In the genomic region with DNA sequence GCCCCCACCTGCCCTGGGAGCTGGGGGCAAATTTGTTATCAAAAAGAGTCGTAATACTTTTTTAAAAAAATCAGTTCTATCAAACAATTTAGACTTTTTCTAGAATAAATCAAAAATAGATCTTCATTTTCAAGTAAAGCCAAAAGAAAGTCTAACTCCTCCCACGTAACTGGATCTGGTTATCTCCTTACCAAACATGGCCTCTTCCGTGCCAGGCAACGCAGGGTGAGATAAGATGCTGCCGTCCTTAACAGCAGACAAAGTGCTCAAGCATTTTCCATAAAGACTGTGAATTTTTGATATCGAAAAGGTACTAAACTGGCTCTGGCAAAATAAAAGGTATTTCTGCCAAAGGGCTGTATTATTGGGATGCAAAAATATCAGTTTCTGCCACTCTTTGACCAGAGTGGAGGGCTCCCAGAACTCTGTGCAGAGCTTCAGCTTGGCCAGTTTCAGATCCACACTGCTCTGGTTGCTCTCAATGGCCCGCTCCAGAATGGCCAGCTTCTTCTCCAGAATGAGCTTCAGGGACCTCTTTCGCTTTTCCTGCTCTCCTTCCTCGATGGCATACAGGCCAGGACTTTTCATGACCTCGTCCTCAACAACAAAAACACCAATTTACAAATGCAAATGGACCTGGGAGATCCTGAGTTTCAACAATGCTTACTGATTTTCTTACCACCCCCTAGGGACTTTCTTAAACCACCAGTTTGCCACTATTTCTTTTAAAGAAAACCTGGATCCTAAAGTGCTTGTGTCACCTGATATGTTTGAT, we compare ENCODE assay signal across 18 cellular contexts. TPM values are rescaled to one million over a fixed set of nuclear protein-coding genes. Genes with fewer than 3 reads are reported as not detected.
DNase-seq lines count a peak whose midpoint lies in the region; ATAC-seq, FAIRE-seq and TF ChIP-seq lines count a peak whose summit lies in the region.
"Had no signal": no experiment of that assay in that cellular context is flagged by ENCODE, and none has a peak within 500 bp of the region (broad histone marks: within the 10 kb centered on the region; RNA-seq: fewer than 3 reads in every experiment).

No MANE protein-coding gene starts in this region.

- ATAC-seq in activated CD8-positive, alpha-beta T cell treated with anti-CD3 and anti-CD28 coated beads for 36 hours, result no peak
- ATAC-seq in activated CD8-positive, alpha-beta T cell treated with anti-CD3 and anti-CD28 coated beads, Interleukin-2, amount 10 ng/mL, durations not matched to agents 7 days and 5 days, result no peak
- ATAC-seq in K562 (peak; percentile 55; the same call in 1 of the 3 replicates), thoracic aorta (ENCODE audit: insufficient number of reproducible peaks, low FRiP score, low read depth) (no peak), GM21786 (IDR thresholded peaks at IDR 0.05; ENCODE audit: unreplicated experiment) (no peak)

- no peak for TF ChIP-seq EP300 in K562 (IDR thresholded peaks at IDR 0.05; ENCODE audit: low read length)

- WGBS in K562 (ENCODE audit: insufficient coverage, low coverage, missing lambda C conversion rate), result 43% methylated on average over 10 of the region's 10 CpGs

- H3K4me2 ChIP-seq in K562 (ENCODE audit: insufficient read depth, low read length), result no peak overlapping the region

- H3K27me3 ChIP-seq in K562 (ENCODE audit: control insufficient read depth in 2 of 2, insufficient read depth in 2 of 2, low read length in 2 of 2) (no peaks in the 10 kb centered on the region), iPS-18a (ENCODE audit: control insufficient read depth, insufficient read depth, low read length) (no peaks in the 10 kb centered on the region), thoracic aorta (replicated peaks; ENCODE audit: insufficient read depth) (no peaks in the 10 kb centered on the region)
- H3K27me3 ChIP-seq: foreskin keratinocyte had no signal

- intact Hi-C loops in activated CD8-positive, alpha-beta T cell treated with anti-CD3 and anti-CD28 coated beads for 36 hours (cut with micrococcal nuclease), result no loop called here
- intact Hi-C loops in K562 (cut with micrococcal nuclease), result loop anchor here (5.0 kb wide), 3 partner anchors 95 to 395 kb away; partner anchors contain the start of gene CALM1

- BruUV-seq in K562 (replicated peaks; lab: Mats Ljungman, UMichigan), result no TSS peak

- H2AFZ ChIP-seq in K562 (ENCODE audit: low read depth, low read length), result no peak overlapping the region

- peak overlapping the region; percentile 12 for H3K27ac Mint-ChIP-seq in activated CD8-positive, alpha-beta T cell treated with anti-CD3 and anti-CD28 coated beads for 36 hours
- H3K27ac Mint-ChIP-seq in activated CD8-positive, alpha-beta T cell treated with anti-CD3 and anti-CD28 coated beads, Interleukin-2, amount 10 ng/mL, durations not matched to agents 7 days and 5 days, result no peak overlapping the region
- H3K27ac Mint-ChIP-seq: progenitor cell of endocrine pancreas; T-helper 2 cell treated with Interferon-gamma antibody and Interleukin-4, amounts not matched to agents 5 μg/mL and 100 μg/mL, for 36 hours had no signal

- TF ChIP-seq RAD21 in K562 (CRISPR knock-in tag; conservative IDR thresholded peaks at IDR 0.05 in 1 of 2, IDR thresholded peaks at IDR 0.05 in 1 of 2), result no peak

- POLR2A ChIA-PET in activated CD8-positive, alpha-beta T cell treated with anti-CD3 and anti-CD28 coated beads for 36 hours (lab: Charles Lee), result interaction anchor here (1.5 kb wide), 1 partner anchor 16 kb away, joined by 3 read pairs; no protein-coding TSS in a partner anchor
- POLR2A ChIA-PET in activated CD8-positive, alpha-beta T cell treated with anti-CD3 and anti-CD28 coated beads, Interleukin-2, amount 10 ng/mL, durations not matched to agents 7 days and 5 days (lab: Charles Lee), result no interaction called here
- POLR2A ChIA-PET in K562 (lab: Yijun Ruan, JAX), result no interaction called here

- no peaks in the 10 kb centered on the region for H4K20me1 ChIP-seq in K562 (replicated peaks; ENCODE audit: control insufficient read depth, insufficient read depth, low read length)

- no peak overlapping the region for H3K27ac ChIP-seq in K562 (ENCODE audit: extremely low read depth, low read depth, low read length)
- H3K27ac ChIP-seq in iPS-18a (ENCODE audit: low read length), result no peak overlapping the region
- H3K27ac ChIP-seq in thoracic aorta, result peak overlapping the region; percentile 18 to 55
- H3K27ac ChIP-seq: foreskin keratinocyte had no signal

- TF ChIP-seq POLR2A in K562 (conservative IDR thresholded peaks at IDR 0.05), result no peak

- no peak overlapping the region for H3K4me3 Mint-ChIP-seq in activated CD8-positive, alpha-beta T cell treated with anti-CD3 and anti-CD28 coated beads for 36 hours
- H3K4me3 Mint-ChIP-seq in activated CD8-positive, alpha-beta T cell treated with anti-CD3 and anti-CD28 coated beads, Interleukin-2, amount 10 ng/mL, durations not matched to agents 7 days and 5 days, result no peak overlapping the region
- H3K4me3 Mint-ChIP-seq: T-helper 2 cell treated with Interferon-gamma antibody and Interleukin-4, amounts not matched to agents 5 μg/mL and 100 μg/mL, for 36 hours had no signal

- no peak for FAIRE-seq in K562 (lab: Jason Lieb, UNC)
- FAIRE-seq: A204.1, keratinocyte had no signal

- H3K9me1 ChIP-seq in K562 (ENCODE audit: control insufficient read depth, insufficient read depth, low read length), result no peaks in the 10 kb centered on the region

- no peak overlapping the region for H3K4me3 ChIP-seq in K562
- peak overlapping the region; percentile 17 for H3K4me3 ChIP-seq in iPS-18a (ENCODE audit: low read length)
- H3K4me3 ChIP-seq in thoracic aorta, result no peak overlapping the region

- in situ Hi-C loops in K562 (cut with MboI), result no loop called here

- DNase-seq in activated CD8-positive, alpha-beta T cell treated with anti-CD3 and anti-CD28 coated beads for 36 hours, result no peak
- DNase-seq in activated CD8-positive, alpha-beta T cell treated with anti-CD3 and anti-CD28 coated beads, Interleukin-2, amount 10 ng/mL, durations not matched to agents 7 days and 5 days, result no peak
- DNase-seq in K562 (ENCODE audit: extremely low read depth in 1 of 4, low spot score in 3 of 4) (peak in 1 of 4 experiments; percentile 10), thoracic aorta (ENCODE audit: low spot score) (no peak), NK-92 (lab: John Stamatoyannopoulos, UW; ENCODE audit: unreplicated experiment) (no peak), GM10266 (ENCODE audit: extremely low spot score) (no peak)
- DNase-seq: activated CD4-positive, alpha-beta T cell treated with anti-CD3 and anti-CD28 coated beads, Interleukin-2, amount 50 U/mL, for 48 hours; activated effector memory CD4-positive, alpha-beta T cell treated with Interleukin-2 at 50 U/mL for 16 hours; foreskin keratinocyte; NCI-H187 treated with DMSO at 0.1 percent for 48 hours; NCI-H82; trophoblast cell had no signal

- H3K36me3 ChIP-seq in K562 (ENCODE audit: control insufficient read depth, insufficient read depth, low read length) (peaks cover 49% of the 10 kb centered on the region; the same call in 2 of the 3 replicates), iPS-18a (ENCODE audit: control insufficient read depth, low read depth, low read length) (peaks cover 8% of the 10 kb centered on the region), thoracic aorta (peaks cover 8% of the 10 kb centered on the region)

- H3K9ac ChIP-seq in K562 (ENCODE audit: insufficient read depth in 1 of 2, low read depth in 2 of 2, low read length in 2 of 2), result no peak overlapping the region
- H3K9ac ChIP-seq in iPS-18a (ENCODE audit: low read length), result no peak overlapping the region

- H3K4me1 Mint-ChIP-seq in activated CD8-positive, alpha-beta T cell treated with anti-CD3 and anti-CD28 coated beads for 36 hours (ENCODE audit: low read depth), result peaks cover 8% of the 10 kb centered on the region
- peaks cover 10% of the 10 kb centered on the region for H3K4me1 Mint-ChIP-seq in activated CD8-positive, alpha-beta T cell treated with anti-CD3 and anti-CD28 coated beads, Interleukin-2, amount 10 ng/mL, durations not matched to agents 7 days and 5 days (ENCODE audit: low read depth)

- CTCF ChIA-PET in activated CD8-positive, alpha-beta T cell treated with anti-CD3 and anti-CD28 coated beads for 36 hours (lab: Charles Lee), result interaction anchor here (1.2 to 1.5 kb wide), 2 partner anchors 11 to 455 kb away, joined by 3 to 4 read pairs; no protein-coding TSS in a partner anchor
- CTCF ChIA-PET in activated CD8-positive, alpha-beta T cell treated with anti-CD3 and anti-CD28 coated beads, Interleukin-2, amount 10 ng/mL, durations not matched to agents 7 days and 5 days (lab: Charles Lee), result interaction anchor here (0.8 to 2.4 kb wide), 4 partner anchors 11 to 456 kb away, joined by 3 to 13 read pairs (median 4); no protein-coding TSS in a partner anchor
- CTCF ChIA-PET in K562 (lab: Yijun Ruan, JAX; ENCODE audit: low intra/inter-chr PET ratio), result no interaction called here

- H3K79me2 ChIP-seq in K562 (ENCODE audit: control insufficient read depth, insufficient read depth, low read length), result no peaks in the 10 kb centered on the region

- peaks cover 0 to 7% of the 10 kb centered on the region in 2 experiments; a peak in 2 of 5 replicates for H3K4me1 ChIP-seq in K562 (replicated peaks in 1 of 2; ENCODE audit: control insufficient read depth in 2 of 2, insufficient read depth in 2 of 2, low read length in 2 of 2)
- peaks cover 25% of the 10 kb centered on the region for H3K4me1 ChIP-seq in iPS-18a (ENCODE audit: control insufficient read depth, low read depth, low read length)
- H3K4me1 ChIP-seq in thoracic aorta (ENCODE audit: control insufficient read depth in 1 of 2, low read depth in 2 of 2), result peaks cover under 1 to 25% of the 10 kb centered on the region in 2 donors
- H3K4me1 ChIP-seq: foreskin keratinocyte had no signal

- no peaks in the 10 kb centered on the region for H3K27me3 Mint-ChIP-seq in activated CD8-positive, alpha-beta T cell treated with anti-CD3 and anti-CD28 coated beads for 36 hours
- no peaks in the 10 kb centered on the region for H3K27me3 Mint-ChIP-seq in activated CD8-positive, alpha-beta T cell treated with anti-CD3 and anti-CD28 coated beads, Interleukin-2, amount 10 ng/mL, durations not matched to agents 7 days and 5 days (ENCODE audit: low read depth)
- H3K27me3 Mint-ChIP-seq: progenitor cell of endocrine pancreas had no signal

- TF ChIP-seq CTCF in activated CD8-positive, alpha-beta T cell treated with anti-CD3 and anti-CD28 coated beads for 36 hours (IDR thresholded peaks at IDR 0.05), result no peak
- no peak for TF ChIP-seq CTCF in K562 (IDR thresholded peaks at IDR 0.05 in 2 of 3, conservative IDR thresholded peaks at IDR 0.05 in 1 of 3; ENCODE audit: insufficient read depth in 2 of 3, low read depth in 1 of 3, low read length in 3 of 3)
- TF ChIP-seq CTCF in thoracic aorta (IDR thresholded peaks at IDR 0.05), result no peak
- TF ChIP-seq CTCF in GM10266 (IDR thresholded peaks at IDR 0.05; ENCODE audit: control insufficient read depth, insufficient read depth, low read depth, missing control alignments), result no peak

- H3K36me3 Mint-ChIP-seq in activated CD8-positive, alpha-beta T cell treated with anti-CD3 and anti-CD28 coated beads for 36 hours (ENCODE audit: low read depth), result peaks cover 10% of the 10 kb centered on the region
- H3K36me3 Mint-ChIP-seq in activated CD8-positive, alpha-beta T cell treated with anti-CD3 and anti-CD28 coated beads, Interleukin-2, amount 10 ng/mL, durations not matched to agents 7 days and 5 days (ENCODE audit: low read depth), result peaks cover 30% of the 10 kb centered on the region

- no peaks in the 10 kb centered on the region for H3K9me3 ChIP-seq in K562 (replicated peaks; ENCODE audit: control insufficient read depth, insufficient read depth, low read depth, low read length)
- no peaks in the 10 kb centered on the region for H3K9me3 ChIP-seq in iPS-18a (ENCODE audit: control insufficient read depth, low read depth, low read length)
- no peaks in the 10 kb centered on the region for H3K9me3 ChIP-seq in thoracic aorta

- no peaks in the 10 kb centered on the region for H3K9me3 Mint-ChIP-seq in activated CD8-positive, alpha-beta T cell treated with anti-CD3 and anti-CD28 coated beads for 36 hours
- H3K9me3 Mint-ChIP-seq in activated CD8-positive, alpha-beta T cell treated with anti-CD3 and anti-CD28 coated beads, Interleukin-2, amount 10 ng/mL, durations not matched to agents 7 days and 5 days (ENCODE audit: insufficient read depth), result no peaks in the 10 kb centered on the region
- H3K9me3 Mint-ChIP-seq: T-helper 2 cell treated with Interferon-gamma antibody and Interleukin-4, amounts not matched to agents 5 μg/mL and 100 μg/mL, for 36 hours had no signal

RNA-seq across cellular contexts. Expression of gene NRDE2, which starts 29.0 kb away (rescaled TPM):
- 10 to 100 TPM; 19.2 to 21.0 TPM for total RNA-seq in activated CD8-positive, alpha-beta T cell treated with anti-CD3 and anti-CD28 coated beads for 36 hours
- total RNA-seq in activated CD8-positive, alpha-beta T cell treated with anti-CD3 and anti-CD28 coated beads, Interleukin-2, amount 10 ng/mL, durations not matched to agents 7 days and 5 days, result 10 to 100 TPM; 22.1 to 23.5 TPM
- total RNA-seq in K562 (2011; cell fraction: chromatin; rRNA removed; ENCODE audit: low replicate concordance), result 55.5 and 58.1 TPM in 2 replicates
- 29.7 and 30.1 TPM in 2 replicates for total RNA-seq in K562 (2011; cell fraction: nucleolus; rRNA removed)
- 29.3 and 31.1 TPM in 2 replicates for total RNA-seq in K562 (2011; cell fraction: nucleoplasm; rRNA removed)
- total RNA-seq in K562 (2014; rRNA removed) (6.2 and 8.4 TPM in 2 replicates), K562 (2014; rRNA removed; fragmentation: Illumina TruSeq; extraction: Trizol) (11.0 and 11.1 TPM in 2 replicates), K562 (2015; rRNA removed; fragmentation: Illumina TruSeq; extraction: Trizol) (12.3 and 12.6 TPM in 2 replicates), K562 (2021) (14.6 and 15.0 TPM in 2 replicates), thoracic aorta (10 to 100 TPM; 16.8 to 21.2 TPM)
- polyA plus RNA-seq in K562 (2011; rRNA removed) (10.9 and 11.5 TPM in 2 replicates), K562 (2014; fragmentation: Illumina TruSeq; extraction: Trizol) (6.8 and 8.1 TPM in 2 replicates), K562 (2014; fragmentation: Nextera tagmentation; extraction: Ambion mirVana) (1 to 10 TPM; 3.3 to 5.7 TPM), K562 (2014; rRNA removed) (8.3 and 13.4 TPM in 2 replicates)
- polyA plus RNA-seq in K562 (2011; cell fraction: cytosol; rRNA removed), result 5.4 and 7.1 TPM in 2 replicates
- polyA plus RNA-seq in K562 (2011; cell fraction: nucleus; rRNA removed), result 14.2 and 20.4 TPM in 2 replicates
- 4.6 and 5.4 TPM in 2 replicates for polyA plus RNA-seq in K562 (2012)
- polyA minus RNA-seq in K562 (2011; rRNA and poly(A)+ RNA removed), result 14.4 and 16.4 TPM in 2 replicates
- 4.9 and 7.8 TPM in 2 replicates for polyA minus RNA-seq in K562 (2011; cell fraction: cytosol; rRNA and poly(A)+ RNA removed)
- polyA minus RNA-seq in K562 (2011; cell fraction: nucleus; rRNA and poly(A)+ RNA removed), result 13.1 and 19.2 TPM in 2 replicates

RNA-seq across cellular contexts. Expression of gene PSMC1, which starts 46.4 kb away (rescaled TPM):
- 100 to 1,000 TPM; 101 to 105 TPM for total RNA-seq in activated CD8-positive, alpha-beta T cell treated with anti-CD3 and anti-CD28 coated beads for 36 hours
- total RNA-seq in activated CD8-positive, alpha-beta T cell treated with anti-CD3 and anti-CD28 coated beads, Interleukin-2, amount 10 ng/mL, durations not matched to agents 7 days and 5 days, result 10 to 100 TPM; 83.5 to 88.9 TPM
- total RNA-seq in K562 (2011; cell fraction: chromatin; rRNA removed; ENCODE audit: low replicate concordance), result 27.4 and 39.6 TPM in 2 replicates
- 16.8 and 21.6 TPM in 2 replicates for total RNA-seq in K562 (2011; cell fraction: nucleolus; rRNA removed)
- total RNA-seq in K562 (2011; cell fraction: nucleoplasm; rRNA removed), result 20.5 and 22.8 TPM in 2 replicates
- total RNA-seq in K562 (2014; rRNA removed) (112 and 145 TPM in 2 replicates), K562 (2014; rRNA removed; fragmentation: Illumina TruSeq; extraction: Trizol) (235 and 276 TPM in 2 replicates), K562 (2015; rRNA removed; fragmentation: Illumina TruSeq; extraction: Trizol) (237 and 264 TPM in 2 replicates), K562 (2021) (81.3 and 87.8 TPM in 2 replicates), thoracic aorta (100 to 1,000 TPM in 1 of 2 donors, 10 to 100 TPM in 1; 95.7 to 112 TPM)
- polyA plus RNA-seq in K562 (2011; rRNA removed) (82.3 and 163 TPM in 2 replicates), K562 (2014; fragmentation: Illumina TruSeq; extraction: Trizol) (228 and 229 TPM in 2 replicates), K562 (2014; fragmentation: Nextera tagmentation; extraction: Ambion mirVana) (100 to 1,000 TPM; 165 to 276 TPM), K562 (2014; rRNA removed) (136 and 163 TPM in 2 replicates)
- polyA plus RNA-seq in K562 (2011; cell fraction: cytosol; rRNA removed), result 27.7 and 52.1 TPM in 2 replicates
- 24.0 and 42.1 TPM in 2 replicates for polyA plus RNA-seq in K562 (2011; cell fraction: nucleus; rRNA removed)
- polyA plus RNA-seq in K562 (2012), result 105 and 107 TPM in 2 replicates
- polyA minus RNA-seq in K562 (2011; rRNA and poly(A)+ RNA removed), result 103 and 123 TPM in 2 replicates
- polyA minus RNA-seq in K562 (2011; cell fraction: cytosol; rRNA and poly(A)+ RNA removed), result 34.1 and 36.4 TPM in 2 replicates
- 13.6 and 33.5 TPM in 2 replicates for polyA minus RNA-seq in K562 (2011; cell fraction: nucleus; rRNA and poly(A)+ RNA removed)

Comparison
In these comparisons a context has a peak if more than half of its experiments do, and no peak if none do; other contexts are left out.
1. H3K27ac ChIP-seq: peak in thoracic aorta (2 of 2); none in K562 (single experiment) and iPS-18a (single experiment).